8 cellular contexts compared by ENCODE assay signal in genomic region chr20:46350201-46350985, GRCh38. TPM values are rescaled to one million over a fixed set of nuclear protein-coding genes. Genes with fewer than 3 reads are reported as not detected.
DNase-seq lines count a peak whose midpoint lies in the region; ATAC-seq and TF ChIP-seq lines count a peak whose summit lies in the region.

No MANE protein-coding gene starts in this region.

- H3K36me3 Mint-ChIP-seq in activated T-helper 17 cell treated with anti-CD3 and anti-CD28 coated beads, Interleukin-2, amount 50 U/mL, for 72 hours (ENCODE audit: low read depth), result peaks cover 52% of the 10 kb centered on the region

- no peaks in the 10 kb centered on the region for H3K36me3 ChIP-seq in BE2C

- H3K9me3 Mint-ChIP-seq in activated T-helper 17 cell treated with anti-CD3 and anti-CD28 coated beads, Interleukin-2, amount 50 U/mL, for 72 hours, result no peaks in the 10 kb centered on the region

- H3K4me3 Mint-ChIP-seq in activated T-helper 17 cell treated with anti-CD3 and anti-CD28 coated beads, Interleukin-2, amount 50 U/mL, for 72 hours, result peak overlapping the region; percentile 51

- ATAC-seq in GM19023 (IDR thresholded peaks at IDR 0.05; ENCODE audit: unreplicated experiment), result peak; percentile 65
- peak; percentile 77 for ATAC-seq in activated T-helper 17 cell treated with anti-CD3 and anti-CD28 coated beads, Interleukin-2, amount 50 U/mL, for 72 hours (replicated peaks)
- ATAC-seq in GM18520 (IDR thresholded peaks at IDR 0.05; ENCODE audit: unreplicated experiment), result no peak

- no peaks in the 10 kb centered on the region for H3K27me3 ChIP-seq in BE2C

- peaks cover 12% of the 10 kb centered on the region for H3K4me1 Mint-ChIP-seq in activated T-helper 17 cell treated with anti-CD3 and anti-CD28 coated beads, Interleukin-2, amount 50 U/mL, for 72 hours

- no peak overlapping the region for H3K4me3 ChIP-seq in BE2C (ENCODE audit: low read depth, low read length)

- H3K27ac Mint-ChIP-seq in activated T-helper 17 cell treated with anti-CD3 and anti-CD28 coated beads, Interleukin-2, amount 50 U/mL, for 72 hours, result peak overlapping the region; percentile 90

- no peaks in the 10 kb centered on the region for H3K9me3 ChIP-seq in BE2C

- DNase-seq in BE2C, result peak; percentile 72
- peak; percentile 81 for DNase-seq in HT1080 (ENCODE audit: low read depth)
- peak; percentile 66 for DNase-seq in kidney glomerular epithelial cell (lab: John Stamatoyannopoulos, UW)
- no peak for DNase-seq in AML-193 (lab: John Stamatoyannopoulos, UW)
- no peak for DNase-seq in NCI-H2107 treated with DMSO at 0.1 percent for 48 hours (lab: John Stamatoyannopoulos, UW; ENCODE audit: unreplicated experiment)

- TF ChIP-seq CTCF in BE2C (IDR thresholded peaks at IDR 0.05; ENCODE audit: low read depth, low read length), result no peak

- H3K4me1 ChIP-seq in BE2C, result peaks cover 29% of the 10 kb centered on the region

- H3K27me3 Mint-ChIP-seq in activated T-helper 17 cell treated with anti-CD3 and anti-CD28 coated beads, Interleukin-2, amount 50 U/mL, for 72 hours, result no peaks in the 10 kb centered on the region

RNA-seq across cellular contexts. Expression of gene CDH22, which starts 42.1 kb away (rescaled TPM):
- 0.54 TPM for polyA plus RNA-seq in BE2C (2012; ENCODE audit: insufficient read depth, insufficient read length, low read depth)
- total RNA-seq in HT1080 (2014; rRNA removed; shearing (Covaris generic)), result not detected in 2 replicates
- not detected in 2 replicates for polyA plus RNA-seq in HT1080 (2015; cell fraction: cytosol; rRNA removed)
- polyA plus RNA-seq in HT1080 (2015; cell fraction: nucleus; rRNA removed), result not detected in 2 replicates
- not detected for total RNA-seq in activated T-helper 17 cell treated with anti-CD3 and anti-CD28 coated beads, Interleukin-2, amount 50 U/mL, for 72 hours

RNA-seq across cellular contexts. Expression of gene ELMO2, which starts 56.0 kb away (rescaled TPM):
- 29.6 TPM for polyA plus RNA-seq in BE2C (2012; ENCODE audit: insufficient read depth, insufficient read length, low read depth)
- 21.3 and 24.3 TPM in 2 replicates for total RNA-seq in HT1080 (2014; rRNA removed; shearing (Covaris generic))
- 18.6 and 19.6 TPM in 2 replicates for polyA plus RNA-seq in HT1080 (2015; cell fraction: cytosol; rRNA removed)
- polyA plus RNA-seq in HT1080 (2015; cell fraction: nucleus; rRNA removed), result 31.5 and 35.5 TPM in 2 replicates
- 10 to 100 TPM; 54.6 to 57.2 TPM for total RNA-seq in activated T-helper 17 cell treated with anti-CD3 and anti-CD28 coated beads, Interleukin-2, amount 50 U/mL, for 72 hours

Comparison
In these comparisons a context has a peak if more than half of its experiments do, and no peak if none do; other contexts are left out.
1. DNase-seq: peak in BE2C (single experiment), HT1080 (single experiment) and kidney glomerular epithelial cell (single experiment); none in AML-193 (0 of 2) and NCI-H2107 treated with DMSO at 0.1 percent for 48 hours (single experiment).